In genomic region chr1:230104395-230105244, GRCh38 we compare ENCODE assay signal across 8 cellular contexts. TPM values are rescaled to one million over a fixed set of nuclear protein-coding genes. Genes with fewer than 3 reads are reported as not detected.
DNase-seq lines count a peak whose midpoint lies in the region; ATAC-seq and TF ChIP-seq lines count a peak whose summit lies in the region.

No MANE protein-coding gene starts in this region.

- no peaks in the 10 kb centered on the region for H3K36me3 ChIP-seq in liver (ENCODE audit: control insufficient read depth in 4 of 4, insufficient read depth in 3 of 4, low read depth in 1 of 4, low read length in 3 of 4)

- peaks cover 24 to 61% (median 54%) of the 10 kb centered on the region in 4 donors for H3K4me1 ChIP-seq in liver (ENCODE audit: control insufficient read depth in 4 of 4, insufficient read depth in 4 of 4, low read length in 3 of 4)

- TF ChIP-seq CTCF in GM12864 (IDR thresholded peaks at IDR 0.05; ENCODE audit: low read depth, low read length, missing control alignments) (no peak), liver (IDR thresholded peaks at IDR 0.05; ENCODE audit: low read depth, low read length, missing input control) (no peak)

- H3K4me3 ChIP-seq in GM12864 (ENCODE audit: low read depth, low read length) (no peak overlapping the region), liver (ENCODE audit: low read depth in 1 of 3, low read length in 3 of 3) (no peak overlapping the region)

- WGBS in liver, result 28% methylated on average over 19 of the region's 19 CpGs

- peak overlapping the region; percentile 81 to 98 for H3K27ac ChIP-seq in liver (ENCODE audit: low read depth in 1 of 2, low read length in 2 of 2)

- peak; percentile 57 to 62 for TF ChIP-seq RAD21 in liver (IDR thresholded peaks at IDR 0.05)

- H3K9me3 ChIP-seq in liver (ENCODE audit: control insufficient read depth in 4 of 4, low read length in 3 of 4), result no peaks in the 10 kb centered on the region

- peak; percentile 58 for ATAC-seq in HG02642 (IDR thresholded peaks at IDR 0.05; ENCODE audit: poor library complexity, unreplicated experiment)
- no peak for ATAC-seq in HG02938 (IDR thresholded peaks at IDR 0.05; ENCODE audit: unreplicated experiment)

- DNase-seq in GM12864 (ENCODE audit: low read depth), result peak; percentile 61
- peak; percentile 34 for DNase-seq in NCI-H1694 treated with DMSO at 0.1 percent for 48 hours (lab: John Stamatoyannopoulos, UW)
- peak; percentile 72 for DNase-seq in activated CD4-positive, CD25-positive, alpha-beta regulatory T cell treated with anti-CD3 and anti-CD28 coated beads, Interleukin-2, amount 50 U/mL, for 72 hours
- DNase-seq in cerebellar cortex (ENCODE audit: low spot score), result peak; percentile 60
- peak; percentile 91 for DNase-seq in stimulated activated CD4-positive, alpha-beta T cell treated with anti-CD3 and anti-CD28 coated beads, Interleukin-4, amount 100 ng/mL, for 24 hours

- no peaks in the 10 kb centered on the region for H3K27me3 ChIP-seq in liver (ENCODE audit: control insufficient read depth in 4 of 4, insufficient read depth in 4 of 4, low read length in 3 of 4)

- H3K9ac ChIP-seq in liver (ENCODE audit: low read depth in 1 of 2, low read length in 2 of 2), result peak overlapping the region; percentile 10 to 11

TF ChIP-seq in liver, 16 proteins besides CTCF, POLR2A, EP300 and RAD21:
- TF ChIP-seq, protein P1, sequence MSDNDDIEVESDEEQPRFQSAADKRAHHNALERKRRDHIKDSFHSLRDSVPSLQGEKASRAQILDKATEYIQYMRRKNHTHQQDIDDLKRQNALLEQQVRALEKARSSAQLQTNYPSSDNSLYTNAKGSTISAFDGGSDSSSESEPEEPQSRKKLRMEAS (IDR thresholded peaks at IDR 0.05), result peak; percentile 92
- TF ChIP-seq JUND (IDR thresholded peaks at IDR 0.05), result peak; percentile 88 to 91
- TF ChIP-seq HNF4A (conservative IDR thresholded peaks at IDR 0.05), result peak in 1 of 2 donors; percentile 70
- TF ChIP-seq, protein P2, sequence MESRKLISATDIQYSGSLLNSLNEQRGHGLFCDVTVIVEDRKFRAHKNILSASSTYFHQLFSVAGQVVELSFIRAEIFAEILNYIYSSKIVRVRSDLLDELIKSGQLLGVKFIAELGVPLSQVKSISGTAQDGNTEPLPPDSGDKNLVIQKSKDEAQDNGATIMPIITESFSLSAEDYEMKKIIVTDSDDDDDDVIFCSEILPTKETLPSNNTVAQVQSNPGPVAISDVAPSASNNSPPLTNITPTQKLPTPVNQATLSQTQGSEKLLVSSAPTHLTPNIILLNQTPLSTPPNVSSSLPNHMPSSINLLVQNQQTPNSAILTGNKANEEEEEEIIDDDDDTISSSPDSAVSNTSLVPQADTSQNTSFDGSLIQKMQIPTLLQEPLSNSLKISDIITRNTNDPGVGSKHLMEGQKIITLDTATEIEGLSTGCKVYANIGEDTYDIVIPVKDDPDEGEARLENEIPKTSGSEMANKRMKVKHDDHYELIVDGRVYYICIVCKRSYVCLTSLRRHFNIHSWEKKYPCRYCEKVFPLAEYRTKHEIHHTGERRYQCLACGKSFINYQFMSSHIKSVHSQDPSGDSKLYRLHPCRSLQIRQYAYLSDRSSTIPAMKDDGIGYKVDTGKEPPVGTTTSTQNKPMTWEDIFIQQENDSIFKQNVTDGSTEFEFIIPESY (IDR thresholded peaks at IDR 0.05), result peak; percentile 50
- TF ChIP-seq YY1 (IDR thresholded peaks at IDR 0.05), result peak; percentile 87
- TF ChIP-seq FOXA1 (IDR thresholded peaks at IDR 0.05), result peak; percentile 68
- TF ChIP-seq HNF4G (IDR thresholded peaks at IDR 0.05), result no peak
- TF ChIP-seq EGR1 (IDR thresholded peaks at IDR 0.05; ENCODE audit: low read depth in 2 of 2), result peak in 1 of 2 donors; percentile 57
- peak; percentile 43 for TF ChIP-seq FOXA2 (IDR thresholded peaks at IDR 0.05)
- peak; percentile 31 for TF ChIP-seq REST (IDR thresholded peaks at IDR 0.05)
- TF ChIP-seq, protein P3, sequence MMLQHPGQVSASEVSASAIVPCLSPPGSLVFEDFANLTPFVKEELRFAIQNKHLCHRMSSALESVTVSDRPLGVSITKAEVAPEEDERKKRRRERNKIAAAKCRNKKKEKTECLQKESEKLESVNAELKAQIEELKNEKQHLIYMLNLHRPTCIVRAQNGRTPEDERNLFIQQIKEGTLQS (IDR thresholded peaks at IDR 0.05), result no peak
- no peak for TF ChIP-seq GABPA (IDR thresholded peaks at IDR 0.05 in 1 of 2, conservative IDR thresholded peaks at IDR 0.05 in 1 of 2)
- TF ChIP-seq NR2F2 (IDR thresholded peaks at IDR 0.05), result no peak
- TF ChIP-seq TAF1 (conservative IDR thresholded peaks at IDR 0.05), result no peak
- TF ChIP-seq RXRA (IDR thresholded peaks at IDR 0.05), result peak; percentile 32 to 88
- TF ChIP-seq SP1 (IDR thresholded peaks at IDR 0.05), result peak; percentile 49

RNA-seq across cellular contexts. Expression of gene GALNT2, which starts 37.6 kb away (rescaled TPM):
- total RNA-seq in liver, result 100 to 1,000 TPM in 1 of 2 donors, 10 to 100 TPM in 1; 75.8 to 153 TPM
- 100 to 1,000 TPM in 1 of 2 donors, 10 to 100 TPM in 1; 47.5 to 182 TPM for polyA plus RNA-seq in liver

Comparison
In these comparisons a context has a peak if more than half of its experiments do, and no peak if none do; other contexts are left out.
1. DNase-seq: peak in every context shown above with its lines; median percentile 91 in stimulated activated CD4-positive, alpha-beta T cell treated with anti-CD3 and anti-CD28 coated beads, Interleukin-4, amount 100 ng/mL, for 24 hours; 72 in activated CD4-positive, CD25-positive, alpha-beta regulatory T cell treated with anti-CD3 and anti-CD28 coated beads, Interleukin-2, amount 50 U/mL, for 72 hours; 61 in GM12864; 60 in cerebellar cortex; 34 in NCI-H1694 treated with DMSO at 0.1 percent for 48 hours.